In genomic region chr14:54882521-54882920, GRCh38 we compare ENCODE assay signal across 11 cellular contexts. TPM values are rescaled to one million over a fixed set of nuclear protein-coding genes. Genes with fewer than 3 reads are reported as not detected.
DNase-seq lines count a peak whose midpoint lies in the region; ATAC-seq and TF ChIP-seq lines count a peak whose summit lies in the region.
"Had no signal": no experiment of that assay in that cellular context is flagged by ENCODE, and none has a peak within 500 bp of the region (broad histone marks: within the 10 kb centered on the region; RNA-seq: fewer than 3 reads in every experiment).

No MANE protein-coding gene starts in this region.

- H3K27ac ChIP-seq in CD4-positive, alpha-beta memory T cell (ENCODE audit: low read depth, low read length): peak overlapping the region; percentile 59

- intact Hi-C loops in CD4-positive, alpha-beta memory T cell (cut with micrococcal nuclease): loop anchor here (5.0 kb wide), 1 partner anchor 315 kb away; the partner anchor contains the start of gene SAMD4A

- peak overlapping the region; percentile 80 to 98 (median 96) for H3K27ac Mint-ChIP-seq in CD4-positive, alpha-beta memory T cell
- H3K27ac Mint-ChIP-seq in natural killer cell treated with Interleukin-12 subunit alpha and Interleukin-12 subunit beta and Interleukin-15 and Interleukin-18, amount 100 ng/mL, for 72 hours: peak overlapping the region; percentile 83 to 90
- H3K27ac Mint-ChIP-seq: H9 had no signal

- no peak for TF ChIP-seq CTCF in choroid plexus epithelial cell (conservative IDR thresholded peaks at IDR 0.05; ENCODE audit: low read depth, low read length)

- H3K4me3 Mint-ChIP-seq in CD4-positive, alpha-beta memory T cell: peak overlapping the region in 7 of 8 donors; percentile 82 to 95 (median 93)
- peak overlapping the region; percentile 88 for H3K4me3 Mint-ChIP-seq in natural killer cell treated with Interleukin-12 subunit alpha and Interleukin-12 subunit beta and Interleukin-15 and Interleukin-18, amount 100 ng/mL, for 72 hours
- H3K4me3 Mint-ChIP-seq: H9 had no signal

- H3K36me3 ChIP-seq in CD4-positive, alpha-beta memory T cell (ENCODE audit: insufficient read depth, low read length): no peaks in the 10 kb centered on the region

- POLR2A ChIA-PET in CD4-positive, alpha-beta memory T cell (lab: Charles Lee; ENCODE audit: partially characterized antibody): interaction anchor here (1.7 to 2.8 kb wide), 2 partner anchors 20 to 316 kb away, joined by 9 to 44 read pairs; partner anchors contain the start of genes GCH1 and SAMD4A

- H3K9me3 ChIP-seq in CD4-positive, alpha-beta memory T cell (ENCODE audit: control insufficient read depth in 1 of 2, low read length in 2 of 2): no peaks in the 10 kb centered on the region

- no peak for ATAC-seq in natural killer cell treated with Interleukin-12 subunit alpha and Interleukin-12 subunit beta and Interleukin-15 and Interleukin-18, amount 100 ng/mL, for 72 hours

- no peak for DNase-seq in CD4-positive, alpha-beta memory T cell
- DNase-seq in NCI-H524 (lab: John Stamatoyannopoulos, UW) (peak; percentile 85 to 92), choroid plexus epithelial cell (ENCODE audit: low read depth) (peak; percentile 38), NCI-H748 (lab: John Stamatoyannopoulos, UW; ENCODE audit: unreplicated experiment) (no peak), NK-92 (lab: John Stamatoyannopoulos, UW; ENCODE audit: unreplicated experiment) (no peak), mucosa of gallbladder (ENCODE audit: low spot score) (no peak)
- DNase-seq in natural killer cell treated with Interleukin-12 subunit alpha and Interleukin-12 subunit beta and Interleukin-15 and Interleukin-18, amount 100 ng/mL, for 72 hours (ENCODE audit: low spot score): no peak
- DNase-seq in stimulated activated CD4-positive, alpha-beta T cell treated with anti-CD3 and anti-CD28 coated beads, Interleukin-4, amount 100 ng/mL, for 24 hours: no peak
- DNase-seq: H9, NCI-H1417 treated with DMSO at 0.1 percent for 48 hours, RPMI8226 had no signal

- CTCF ChIA-PET in CD4-positive, alpha-beta memory T cell (lab: Charles Lee; ENCODE audit: partially characterized antibody): interaction anchor here (1.7 to 4.2 kb wide), 5 partner anchors 11 to 318 kb away, joined by 5 to 47 read pairs (median 6); partner anchors contain the start of gene GCH1

- peaks cover 37% of the 10 kb centered on the region for H3K4me1 ChIP-seq in CD4-positive, alpha-beta memory T cell (ENCODE audit: insufficient read depth, low read length)

- no peaks in the 10 kb centered on the region for H3K9me3 Mint-ChIP-seq in CD4-positive, alpha-beta memory T cell
- H3K9me3 Mint-ChIP-seq in natural killer cell treated with Interleukin-12 subunit alpha and Interleukin-12 subunit beta and Interleukin-15 and Interleukin-18, amount 100 ng/mL, for 72 hours: no peaks in the 10 kb centered on the region
- H3K9me3 Mint-ChIP-seq: H9 had no signal

- no peaks in the 10 kb centered on the region for H3K27me3 Mint-ChIP-seq in CD4-positive, alpha-beta memory T cell
- H3K27me3 Mint-ChIP-seq in natural killer cell treated with Interleukin-12 subunit alpha and Interleukin-12 subunit beta and Interleukin-15 and Interleukin-18, amount 100 ng/mL, for 72 hours: no peaks in the 10 kb centered on the region

- peaks cover 0 to 5% of the 10 kb centered on the region in 2 donors for H3K36me3 Mint-ChIP-seq in CD4-positive, alpha-beta memory T cell
- no peaks in the 10 kb centered on the region for H3K36me3 Mint-ChIP-seq in natural killer cell treated with Interleukin-12 subunit alpha and Interleukin-12 subunit beta and Interleukin-15 and Interleukin-18, amount 100 ng/mL, for 72 hours

- H3K27me3 ChIP-seq in CD4-positive, alpha-beta memory T cell (ENCODE audit: insufficient read depth, low read length): no peaks in the 10 kb centered on the region

- H3K4me3 ChIP-seq in CD4-positive, alpha-beta memory T cell (ENCODE audit: low read length in 2 of 2): no peak overlapping the region
- no peak overlapping the region for H3K4me3 ChIP-seq in choroid plexus epithelial cell (ENCODE audit: low read depth, low read length)

- H3K4me1 Mint-ChIP-seq in CD4-positive, alpha-beta memory T cell: peaks cover 38 to 67% (median 46%) of the 10 kb centered on the region in 4 donors
- H3K4me1 Mint-ChIP-seq in natural killer cell treated with Interleukin-12 subunit alpha and Interleukin-12 subunit beta and Interleukin-15 and Interleukin-18, amount 100 ng/mL, for 72 hours (ENCODE audit: low read depth in 2 of 2): peaks cover 47 to 51% of the 10 kb centered on the region in 2 donors

RNA-seq across cellular contexts. Expression of gene GCH1, which starts 20.1 kb away (rescaled TPM):
- 10 to 100 TPM; 28.4 to 30.2 TPM for total RNA-seq in CD4-positive, alpha-beta memory T cell
- 10 to 100 TPM; 30.8 to 31.9 TPM for polyA plus RNA-seq in CD4-positive, alpha-beta memory T cell
- total RNA-seq in natural killer cell treated with Interleukin-12 subunit alpha and Interleukin-12 subunit beta and Interleukin-15 and Interleukin-18, amount 100 ng/mL, for 72 hours: 100 to 1,000 TPM; 131 to 382 TPM
- total RNA-seq in mucosa of gallbladder: 9.5 TPM

Comparison
In these comparisons a context has a peak if more than half of its experiments do, and no peak if none do; other contexts are left out.
1. DNase-seq: peak in NCI-H524 (2 of 2) and choroid plexus epithelial cell (single experiment); none in CD4-positive, alpha-beta memory T cell (0 of 5), natural killer cell treated with Interleukin-12 subunit alpha and Interleukin-12 subunit beta and Interleukin-15 and Interleukin-18, amount 100 ng/mL, for 72 hours (single experiment), NCI-H748 (single experiment), NK-92 (single experiment), mucosa of gallbladder (single experiment) and stimulated activated CD4-positive, alpha-beta T cell treated with anti-CD3 and anti-CD28 coated beads, Interleukin-4, amount 100 ng/mL, for 24 hours (single experiment).
2. RNA of gene GCH1, which starts 20.1 kb away (total RNA-seq): 131 to 382 TPM in natural killer cell treated with Interleukin-12 subunit alpha and Interleukin-12 subunit beta and Interleukin-15 and Interleukin-18, amount 100 ng/mL, for 72 hours; 28.4 to 30.2 TPM in CD4-positive, alpha-beta memory T cell and 9.5 TPM in mucosa of gallbladder (single experiment); every median in the first group is over 4 times any median in the second.